ENCODE assay signal across 13 cellular contexts in genomic region chr17:50170662-50171370, GRCh38. TPM values are rescaled to one million over a fixed set of nuclear protein-coding genes. Genes with fewer than 3 reads are reported as not detected.
DNase-seq lines count a peak whose midpoint lies in the region; ATAC-seq and TF ChIP-seq lines count a peak whose summit lies in the region.
"Had no signal": no experiment of that assay in that cellular context is flagged by ENCODE, and none has a peak within 500 bp of the region (broad histone marks: within the 10 kb centered on the region; RNA-seq: fewer than 3 reads in every experiment).

No MANE protein-coding gene starts in this region.

- WGBS in heart left ventricle, 4 donors: 72 to 85% (median 83%) methylated on average over 10 of the region's 10 CpGs

- no peak overlapping the region for H3K4me3 Mint-ChIP-seq in neural progenitor cell
- no peak overlapping the region for H3K4me3 Mint-ChIP-seq in T-helper 2 cell treated with Interferon-gamma antibody and Interleukin-4, amounts not matched to agents 5 μg/mL and 100 μg/mL, for 36 hours

- H3K9me3 Mint-ChIP-seq in neural progenitor cell: no peaks in the 10 kb centered on the region
- H3K9me3 Mint-ChIP-seq in T-helper 2 cell treated with Interferon-gamma antibody and Interleukin-4, amounts not matched to agents 5 μg/mL and 100 μg/mL, for 36 hours: no peaks in the 10 kb centered on the region

- H3K4me1 ChIP-seq in MM.1S (ENCODE audit: low read length) (peaks cover 24% of the 10 kb centered on the region), heart left ventricle (peaks cover 0 to 76% (median 22%) of the 10 kb centered on the region in 12 donors), neural progenitor cell (no peaks in the 10 kb centered on the region)
- H3K4me1 ChIP-seq: upper lobe of right lung had no signal

- H3K27ac ChIP-seq in MM.1S (ENCODE audit: low read length) (peak overlapping the region; percentile 49; the same call in 1 of the 2 replicates), heart left ventricle (peak overlapping the region in 11 of 12 donors; percentile 39 to 94 (median 58)), neural progenitor cell (no peak overlapping the region)
- H3K27ac ChIP-seq: upper lobe of right lung had no signal

- H3F3A ChIP-seq in MM.1S (ENCODE audit: insufficient read depth, low read length) (peaks cover 9% of the 10 kb centered on the region; the same call in 1 of the 2 replicates), neural progenitor cell (ENCODE audit: low read depth) (peaks cover 4% of the 10 kb centered on the region)

- H4K20me1 ChIP-seq in MM.1S (ENCODE audit: insufficient read depth, low read length) (no peaks in the 10 kb centered on the region), neural progenitor cell (ENCODE audit: low read depth) (no peaks in the 10 kb centered on the region)

- H3K79me2 ChIP-seq in MM.1S (ENCODE audit: low read length) (no peaks in the 10 kb centered on the region), neural progenitor cell (ENCODE audit: low read depth) (no peaks in the 10 kb centered on the region)

- H3K9me3 ChIP-seq in MM.1S (replicated peaks; ENCODE audit: insufficient read depth, low read length) (no peaks in the 10 kb centered on the region), heart left ventricle (no peaks in the 10 kb centered on the region), neural progenitor cell (ENCODE audit: low read depth) (no peaks in the 10 kb centered on the region)
- H3K9me3 ChIP-seq: upper lobe of right lung had no signal

- H3K9me2 ChIP-seq in MM.1S (replicated peaks; ENCODE audit: insufficient read depth, low read length): no peaks in the 10 kb centered on the region

- DNase-seq in MM.1S (peak; percentile 87), heart left ventricle (peak in 2 of 5 donors; percentile 24 to 29), NCI-H82 treated with DMSO at 0.1 percent for 48 hours (lab: John Stamatoyannopoulos, UW; ENCODE audit: unreplicated experiment) (no peak), neural progenitor cell (ENCODE audit: low spot score) (no peak)
- no peak for DNase-seq in T-helper 2 cell treated with Interferon-gamma antibody and Interleukin-4, amounts not matched to agents 5 μg/mL and 100 μg/mL, for 36 hours (ENCODE audit: low spot score)
- no peak for DNase-seq in stimulated activated CD4-positive, alpha-beta T cell treated with anti-CD3 and anti-CD28 coated beads, Interleukin-2, amount 100 ng/mL, for 24 hours
- DNase-seq: left cardiac atrium, NCI-H526 treated with DMSO at 0.1 percent for 48 hours, small intestine, upper lobe of right lung had no signal

- no peak overlapping the region for H3K27ac Mint-ChIP-seq in neural progenitor cell
- H3K27ac Mint-ChIP-seq in T-helper 2 cell treated with Interferon-gamma antibody and Interleukin-4, amounts not matched to agents 5 μg/mL and 100 μg/mL, for 36 hours: no peak overlapping the region

- peaks cover 17% of the 10 kb centered on the region for H3K27me3 Mint-ChIP-seq in neural progenitor cell (ENCODE audit: insufficient read depth, low read depth)
- H3K27me3 Mint-ChIP-seq in T-helper 2 cell treated with Interferon-gamma antibody and Interleukin-4, amounts not matched to agents 5 μg/mL and 100 μg/mL, for 36 hours (ENCODE audit: low read depth): no peaks in the 10 kb centered on the region

- H3K4me2 ChIP-seq in MM.1S (ENCODE audit: low read depth, low read length) (peak overlapping the region; percentile 26; the same call in 1 of the 2 replicates), neural progenitor cell (no peak overlapping the region)

- no peak for TF ChIP-seq CTCF in MM.1S (IDR thresholded peaks at IDR 0.05; ENCODE audit: low read length)
- TF ChIP-seq CTCF in heart left ventricle (IDR thresholded peaks at IDR 0.05): no peak
- TF ChIP-seq CTCF in neural progenitor cell (IDR thresholded peaks at IDR 0.05): no peak

- ATAC-seq in GM18511 (IDR thresholded peaks at IDR 0.05; ENCODE audit: unreplicated experiment) (peak; percentile 84), GM21723 (IDR thresholded peaks at IDR 0.05; ENCODE audit: unreplicated experiment) (peak; percentile 74), heart left ventricle (peak in 1 of 4 donors; percentile 9)
- ATAC-seq: upper lobe of right lung had no signal

- H3K4me1 Mint-ChIP-seq in neural progenitor cell: peaks cover 25% of the 10 kb centered on the region
- peaks cover 15% of the 10 kb centered on the region for H3K4me1 Mint-ChIP-seq in T-helper 2 cell treated with Interferon-gamma antibody and Interleukin-4, amounts not matched to agents 5 μg/mL and 100 μg/mL, for 36 hours (ENCODE audit: low read depth)

- H2AFZ ChIP-seq in MM.1S (ENCODE audit: low read length): peak overlapping the region; percentile 43; the same call in 1 of the 2 replicates
- no peak overlapping the region for H2AFZ ChIP-seq in neural progenitor cell (replicated peaks)

- H3K27me3 ChIP-seq in MM.1S (replicated peaks; ENCODE audit: insufficient read depth, low read length) (no peaks in the 10 kb centered on the region), heart left ventricle (no peaks in the 10 kb centered on the region), neural progenitor cell (no peaks in the 10 kb centered on the region)
- H3K27me3 ChIP-seq: upper lobe of right lung had no signal

- intact Hi-C loops in heart left ventricle (cut with DNase I): no loop called here

- no peak for TF ChIP-seq POLR2A in heart left ventricle (IDR thresholded peaks at IDR 0.05)

- no peaks in the 10 kb centered on the region for H3K36me3 Mint-ChIP-seq in neural progenitor cell
- no peaks in the 10 kb centered on the region for H3K36me3 Mint-ChIP-seq in T-helper 2 cell treated with Interferon-gamma antibody and Interleukin-4, amounts not matched to agents 5 μg/mL and 100 μg/mL, for 36 hours (ENCODE audit: low read depth)

- H3K36me3 ChIP-seq in MM.1S (replicated peaks; ENCODE audit: insufficient read depth, low read length) (no peaks in the 10 kb centered on the region), heart left ventricle (peaks cover 0 to 9% (median 3%) of the 10 kb centered on the region in 9 donors), neural progenitor cell (no peaks in the 10 kb centered on the region)
- H3K36me3 ChIP-seq: upper lobe of right lung had no signal

- H3K4me3 ChIP-seq in MM.1S (ENCODE audit: low read length) (no peak overlapping the region), heart left ventricle (no peak overlapping the region), neural progenitor cell (no peak overlapping the region)
- H3K4me3 ChIP-seq: upper lobe of right lung had no signal

- H3K9ac ChIP-seq in MM.1S (ENCODE audit: low read length) (no peak overlapping the region), neural progenitor cell (no peak overlapping the region)

RNA-seq across cellular contexts. Expression of gene SGCA, which starts 5.0 kb away (rescaled TPM):
- total RNA-seq in heart left ventricle (100 to 1,000 TPM; 110 to 224 (median 151) TPM), neural progenitor cell (ENCODE audit: low replicate concordance) (1.5 TPM in 1 of 2 replicates, not detected in the other)
- 100 to 1,000 TPM in 1 of 2 donors, 10 to 100 TPM in 1; 96.5 to 225 TPM for polyA plus RNA-seq in heart left ventricle
- total RNA-seq: activated CD8-positive, alpha-beta memory T cell treated with anti-CD3 and anti-CD28 coated beads for 36 hours had no signal

RNA-seq across cellular contexts. Expression of gene PPP1R9B, which starts 20.3 kb away (rescaled TPM):
- total RNA-seq in heart left ventricle: 10 to 100 TPM; 17.0 to 55.9 (median 31.3) TPM
- polyA plus RNA-seq in heart left ventricle: 10 to 100 TPM; 30.4 to 33.4 TPM
- 12.0 and 31.4 TPM in 2 replicates for total RNA-seq in neural progenitor cell (ENCODE audit: low replicate concordance)

RNA-seq across cellular contexts. Expression of gene COL1A1, which starts 30.6 kb away (rescaled TPM):
- total RNA-seq in heart left ventricle (100 to 1,000 TPM in 3 of 9 donors, 10 to 100 TPM in 6; 10.2 to 897 (median 55.4) TPM), neural progenitor cell (ENCODE audit: low replicate concordance) (1.1 and 4.2 TPM in 2 replicates)
- polyA plus RNA-seq in heart left ventricle: 100 to 1,000 TPM in 1 of 2 donors, 10 to 100 TPM in 1; 17.2 to 109 TPM

RNA-seq across cellular contexts. Expression of gene SAMD14, which starts 40.9 kb away (rescaled TPM):
- total RNA-seq in heart left ventricle: 1 to 10 TPM in 7 of 9 donors, under 1 TPM in 2; 0.44 to 3.9 (median 1.2) TPM
- polyA plus RNA-seq in heart left ventricle: 1 to 10 TPM in 1 of 2 donors, under 1 TPM in 1; 0.72 to 2.8 TPM
- total RNA-seq in neural progenitor cell (ENCODE audit: low replicate concordance): 8.7 and 27.9 TPM in 2 replicates

Comparison
In these comparisons a context has a peak if more than half of its experiments do, and no peak if none do; other contexts are left out.
1. RNA of gene SGCA, which starts 5.0 kb away (total RNA-seq): 110 to 224 TPM in heart left ventricle; 1.5 TPM in neural progenitor cell; every median in the first group is over 10 times any median in the second.